In the genomic region with DNA sequence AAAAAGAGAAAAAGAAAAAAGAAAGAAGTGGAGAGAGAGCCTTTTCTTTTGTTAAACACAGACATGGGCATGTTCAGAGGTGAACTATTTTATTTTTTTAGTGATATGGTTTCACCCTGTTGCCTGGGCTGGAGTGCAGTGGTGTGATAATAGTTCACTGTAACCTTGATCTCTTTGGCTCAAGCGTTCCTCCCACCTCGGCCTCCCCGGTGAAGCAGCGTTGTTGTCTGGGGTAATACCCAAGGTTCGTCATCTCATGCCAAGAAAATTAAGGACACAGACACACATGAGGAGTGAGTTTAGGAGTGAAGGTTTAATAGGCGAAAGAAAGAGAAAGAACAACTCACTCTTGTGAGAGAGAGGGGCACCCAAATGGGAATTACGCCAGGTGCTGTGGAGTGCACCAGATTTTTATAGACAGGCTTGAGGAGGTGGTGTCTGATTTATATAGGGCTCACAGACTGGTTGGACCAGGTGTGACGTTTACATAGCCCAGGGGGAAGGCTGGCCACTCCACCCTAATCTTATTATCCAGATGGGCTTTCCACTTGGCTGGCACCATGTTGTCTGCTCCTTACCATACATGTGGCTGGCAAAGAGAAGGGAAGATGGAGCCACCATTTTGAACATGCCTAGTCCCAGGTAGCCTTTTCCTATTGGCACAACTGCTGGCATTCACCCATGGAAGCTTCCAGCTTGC, we compare ENCODE assay signal across 26 cellular contexts. TPM values are rescaled to one million over a fixed set of nuclear protein-coding genes. Genes with fewer than 3 reads are reported as not detected.
DNase-seq lines count a peak whose midpoint lies in the region; ATAC-seq and TF ChIP-seq lines count a peak whose summit lies in the region.
"Had no signal": no experiment of that assay in that cellular context is flagged by ENCODE, and none has a peak within 500 bp of the region (broad histone marks: within the 10 kb centered on the region; RNA-seq: fewer than 3 reads in every experiment).

No MANE protein-coding gene starts in this region.

- H3K9me3 ChIP-seq in prostate gland (no peaks in the 10 kb centered on the region), suprapubic skin (no peaks in the 10 kb centered on the region)
- H3K9me3 ChIP-seq: Caco-2, esophagus muscularis mucosa, SJSA1, upper lobe of left lung had no signal

- no peak for ATAC-seq in sciatic nerve
- ATAC-seq: activated CD4-positive, alpha-beta T cell treated with anti-CD3 and anti-CD28 coated beads for 36 hours; effector memory CD8-positive, alpha-beta T cell; HCT116; left lobe of liver had no signal

- no peaks in the 10 kb centered on the region for H3K27me3 ChIP-seq in prostate gland (replicated peaks; ENCODE audit: insufficient read depth)
- H3K27me3 ChIP-seq in suprapubic skin, result no peaks in the 10 kb centered on the region
- H3K27me3 ChIP-seq: BLaER1 treated with 17β-estradiol and CSF1 and Interleukin-3, amounts not matched to agents 10 nM and 100 nM; esophagus muscularis mucosa; hepatocyte; SJSA1; upper lobe of left lung had no signal

- H3K27ac ChIP-seq in prostate gland, result no peak overlapping the region
- no peak overlapping the region for H3K27ac ChIP-seq in suprapubic skin
- H3K27ac ChIP-seq: BLaER1 treated with 17β-estradiol and CSF1 and Interleukin-3, amounts not matched to agents 10 nM and 100 nM; esophagus muscularis mucosa; hepatocyte; SJSA1; skin epidermis; upper lobe of left lung had no signal

- H3K36me3 ChIP-seq in prostate gland, result no peaks in the 10 kb centered on the region
- no peaks in the 10 kb centered on the region for H3K36me3 ChIP-seq in suprapubic skin
- H3K36me3 ChIP-seq: BLaER1 treated with 17β-estradiol and CSF1 and Interleukin-3, amounts not matched to agents 10 nM and 100 nM; esophagus muscularis mucosa; SJSA1; upper lobe of left lung had no signal

- H3K4me3 ChIP-seq in prostate gland, result no peak overlapping the region
- H3K4me3 ChIP-seq in suprapubic skin, result no peak overlapping the region
- H3K4me3 ChIP-seq: BLaER1 treated with 17β-estradiol and CSF1 and Interleukin-3, amounts not matched to agents 10 nM and 100 nM; esophagus muscularis mucosa; hepatocyte; SJSA1; skin epidermis; upper lobe of left lung had no signal

- no peak for TF ChIP-seq EP300 in suprapubic skin (IDR thresholded peaks at IDR 0.05)

- WGBS in prostate gland, result 45% methylated on average over 8 of the region's 8 CpGs
- 65% methylated on average over 8 of the region's 8 CpGs for WGBS in suprapubic skin

- no peaks in the 10 kb centered on the region for H3K4me1 ChIP-seq in prostate gland (replicated peaks)
- H3K4me1 ChIP-seq in suprapubic skin, result no peaks in the 10 kb centered on the region
- H3K4me1 ChIP-seq: Caco-2, upper lobe of left lung had no signal

- TF ChIP-seq POLR2A in prostate gland (IDR thresholded peaks at IDR 0.05) (no peak), suprapubic skin (IDR thresholded peaks at IDR 0.05) (no peak)

- TF ChIP-seq CTCF in prostate gland (IDR thresholded peaks at IDR 0.05), result no peak
- no peak for TF ChIP-seq CTCF in suprapubic skin (IDR thresholded peaks at IDR 0.05)

- intact Hi-C loops in prostate gland (cut with DNase I), result no loop called here
- intact Hi-C loops in sciatic nerve (cut with DNase I), result no loop called here

- DNase-seq in NCI-H345 (lab: John Stamatoyannopoulos, UW) (peak; percentile 16), NCI-H345 treated with DMSO at 0.1 percent for 48 hours (lab: John Stamatoyannopoulos, UW; ENCODE audit: unreplicated experiment) (no peak), ELF-1 (ENCODE audit: low read depth, low spot score) (peak; percentile 58), NCI-H524 treated with DMSO at 0.1 percent for 48 hours (lab: John Stamatoyannopoulos, UW) (peak; percentile 83), prostate gland (ENCODE audit: low spot score) (peak; percentile 30), suprapubic skin (ENCODE audit: low spot score in 2 of 2) (no peak), sciatic nerve (ENCODE audit: low spot score) (no peak), RPMI8226 (no peak)
- DNase-seq: activated CD4-positive, alpha-beta T cell treated with anti-CD3 and anti-CD28 coated beads for 36 hours; activated naive CD4-positive, alpha-beta T cell treated with anti-CD3 and anti-CD28 coated beads for 36 hours; activated T-cell treated with anti-CD3 and anti-CD28 coated beads, Interleukin-2, amount 50 U/mL, for 48 hours; amniotic stem cell; Caco-2; effector memory CD8-positive, alpha-beta T cell; foreskin melanocyte; mesenchymal stem cell; NCI-H2107; T-helper 1 cell; upper lobe of left lung had no signal

RNA-seq across cellular contexts. Expression of a gene that starts 42.3 kb away (rescaled TPM):
- total RNA-seq in prostate gland (10 to 100 TPM in 1 of 2 donors, 1 to 10 TPM in 1; 4.5 to 27.2 TPM), suprapubic skin (under 1 TPM; 0.08 to 0.64 (median 0.42) TPM), sciatic nerve (38.2 TPM)

Comparison
In these comparisons a context has a peak if more than half of its experiments do, and no peak if none do; other contexts are left out.
1. DNase-seq: peak in NCI-H345 (single experiment), ELF-1 (single experiment), NCI-H524 treated with DMSO at 0.1 percent for 48 hours (single experiment) and prostate gland (single experiment); none in NCI-H345 treated with DMSO at 0.1 percent for 48 hours (single experiment), suprapubic skin (0 of 2), sciatic nerve (single experiment) and RPMI8226 (single experiment).